32 cellular contexts compared by ENCODE assay signal in the genomic region with DNA sequence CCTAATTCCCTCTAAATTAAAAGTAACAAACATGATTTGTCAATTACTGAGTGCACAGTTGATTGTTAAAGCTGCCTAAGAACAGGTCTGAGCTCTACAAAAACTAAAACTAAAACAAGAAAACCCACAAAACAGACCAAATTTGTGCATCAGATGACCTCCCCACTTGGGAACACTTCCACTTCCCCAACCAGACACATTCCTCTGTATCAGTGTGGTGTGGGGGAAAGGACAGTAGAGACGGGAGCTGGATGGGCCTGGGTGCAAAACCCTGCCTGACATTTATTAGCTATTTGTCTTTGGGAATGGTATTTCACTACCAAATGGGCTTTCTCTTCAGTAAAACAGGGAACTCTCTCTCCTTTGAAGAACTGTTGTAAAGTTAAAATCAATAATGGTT. TPM values are rescaled to one million over a fixed set of nuclear protein-coding genes. Genes with fewer than 3 reads are reported as not detected.
DNase-seq lines count a peak whose midpoint lies in the region; ATAC-seq, FAIRE-seq and TF ChIP-seq lines count a peak whose summit lies in the region.
"Had no signal": no experiment of that assay in that cellular context is flagged by ENCODE, and none has a peak within 500 bp of the region (broad histone marks: within the 10 kb centered on the region; RNA-seq: fewer than 3 reads in every experiment).

No MANE protein-coding gene starts in this region.

- no peaks in the 10 kb centered on the region for H3K27me3 ChIP-seq in neural progenitor cell
- H3K27me3 ChIP-seq in MM.1S (replicated peaks; ENCODE audit: insufficient read depth, low read length) = no peaks in the 10 kb centered on the region
- H3K27me3 ChIP-seq: breast epithelium, gastrocnemius medialis, suprapubic skin had no signal

- H3K36me3 ChIP-seq in neural progenitor cell (no peaks in the 10 kb centered on the region), MM.1S (replicated peaks; ENCODE audit: insufficient read depth, low read length) (no peaks in the 10 kb centered on the region)
- H3K36me3 ChIP-seq: breast epithelium, gastrocnemius medialis, suprapubic skin had no signal

- peaks cover 43% of the 10 kb centered on the region for H3K36me3 Mint-ChIP-seq in activated CD4-positive, alpha-beta T cell treated with anti-CD3 and anti-CD28 coated beads, Interleukin-2, amount 10 ng/mL, durations not matched to agents 24 days and 14 days (ENCODE audit: low read depth)
- peaks cover 21% of the 10 kb centered on the region for H3K36me3 Mint-ChIP-seq in activated CD8-positive, alpha-beta T cell treated with anti-CD3 and anti-CD28 coated beads, Interleukin-2, amount 10 ng/mL, durations not matched to agents 7 days and 5 days (ENCODE audit: low read depth)
- H3K36me3 Mint-ChIP-seq in neural progenitor cell = no peaks in the 10 kb centered on the region
- H3K36me3 Mint-ChIP-seq: immature natural killer cell, naive B cell had no signal

- H3K9ac ChIP-seq in neural progenitor cell (no peak overlapping the region), MM.1S (ENCODE audit: low read length) (no peak overlapping the region)

- ATAC-seq in activated CD8-positive, alpha-beta T cell treated with anti-CD3 and anti-CD28 coated beads, Interleukin-2, amount 10 ng/mL, durations not matched to agents 7 days and 5 days = no peak
- ATAC-seq: A549; activated T-helper 17 cell treated with anti-CD3 and anti-CD28 coated beads, Interleukin-2, amount 50 U/mL, for 72 hours; gastrocnemius medialis; left lobe of liver had no signal

- CTCF ChIA-PET in activated CD8-positive, alpha-beta T cell treated with anti-CD3 and anti-CD28 coated beads, Interleukin-2, amount 10 ng/mL, durations not matched to agents 7 days and 5 days (lab: Charles Lee) = interaction anchor here (1.1 to 2.6 kb wide), 10 partner anchors 13 to 169 kb away, joined by 3 to 12 read pairs (median 4); partner anchors contain the start of gene STAT3

- intact Hi-C loops in activated CD4-positive, alpha-beta T cell treated with anti-CD3 and anti-CD28 coated beads, Interleukin-2, amount 10 ng/mL, durations not matched to agents 24 days and 14 days (cut with micrococcal nuclease) = no loop called here
- intact Hi-C loops in posterior cingulate gyrus (cut with DNase I) = no loop called here

- H3K4me2 ChIP-seq in neural progenitor cell = no peak overlapping the region
- H3K4me2 ChIP-seq in MM.1S (ENCODE audit: low read depth, low read length) = no peak overlapping the region
- H3K4me2 ChIP-seq: A549 had no signal

- H3K4me3 Mint-ChIP-seq in activated CD4-positive, alpha-beta T cell treated with anti-CD3 and anti-CD28 coated beads, Interleukin-2, amount 10 ng/mL, durations not matched to agents 24 days and 14 days = no peak overlapping the region
- no peak overlapping the region for H3K4me3 Mint-ChIP-seq in activated CD8-positive, alpha-beta T cell treated with anti-CD3 and anti-CD28 coated beads, Interleukin-2, amount 10 ng/mL, durations not matched to agents 7 days and 5 days
- H3K4me3 Mint-ChIP-seq in neural progenitor cell = no peak overlapping the region
- H3K4me3 Mint-ChIP-seq: activated T-helper 17 cell treated with anti-CD3 and anti-CD28 coated beads, Interleukin-2, amount 50 U/mL, for 72 hours; B cell had no signal

- peaks cover 87% of the 10 kb centered on the region for H3K79me2 ChIP-seq in neural progenitor cell (ENCODE audit: low read depth)
- H3K79me2 ChIP-seq in MM.1S (ENCODE audit: low read length) = peaks cover 15% of the 10 kb centered on the region

- H3K27ac ChIP-seq in neural progenitor cell (peak overlapping the region; percentile 57), MM.1S (ENCODE audit: low read length) (no peak overlapping the region)
- H3K27ac ChIP-seq: gastrocnemius medialis, suprapubic skin had no signal

- no peak for FAIRE-seq in GM12891 (lab: Jason Lieb, UNC)
- FAIRE-seq: A549, colon, small intestine, urothelium cell line had no signal

- H3K27ac Mint-ChIP-seq in activated CD4-positive, alpha-beta T cell treated with anti-CD3 and anti-CD28 coated beads, Interleukin-2, amount 10 ng/mL, durations not matched to agents 24 days and 14 days = peak overlapping the region; percentile 67
- H3K27ac Mint-ChIP-seq in activated CD8-positive, alpha-beta T cell treated with anti-CD3 and anti-CD28 coated beads, Interleukin-2, amount 10 ng/mL, durations not matched to agents 7 days and 5 days = peak overlapping the region; percentile 37
- H3K27ac Mint-ChIP-seq in neural progenitor cell = no peak overlapping the region
- H3K27ac Mint-ChIP-seq: activated T-helper 17 cell treated with anti-CD3 and anti-CD28 coated beads, Interleukin-2, amount 50 U/mL, for 72 hours; B cell had no signal

- peaks cover 12% of the 10 kb centered on the region for H3K9me3 Mint-ChIP-seq in activated CD4-positive, alpha-beta T cell treated with anti-CD3 and anti-CD28 coated beads, Interleukin-2, amount 10 ng/mL, durations not matched to agents 24 days and 14 days
- no peaks in the 10 kb centered on the region for H3K9me3 Mint-ChIP-seq in activated CD8-positive, alpha-beta T cell treated with anti-CD3 and anti-CD28 coated beads, Interleukin-2, amount 10 ng/mL, durations not matched to agents 7 days and 5 days (ENCODE audit: insufficient read depth)
- no peaks in the 10 kb centered on the region for H3K9me3 Mint-ChIP-seq in neural progenitor cell
- H3K9me3 Mint-ChIP-seq: activated T-helper 17 cell treated with anti-CD3 and anti-CD28 coated beads, Interleukin-2, amount 50 U/mL, for 72 hours; immature natural killer cell; naive B cell had no signal

- POLR2A ChIA-PET in activated CD8-positive, alpha-beta T cell treated with anti-CD3 and anti-CD28 coated beads, Interleukin-2, amount 10 ng/mL, durations not matched to agents 7 days and 5 days (lab: Charles Lee) = interaction anchor here (1.2 to 2.7 kb wide), 2 partner anchors 12 to 31 kb away, joined by 5 to 9 read pairs; partner anchors contain the start of gene STAT3

- TF ChIP-seq POLR2A in GM12891 (IDR thresholded peaks at IDR 0.05; ENCODE audit: low read depth, low read length) = no peak

- H3K9me3 ChIP-seq in neural progenitor cell (ENCODE audit: low read depth) (no peaks in the 10 kb centered on the region), MM.1S (replicated peaks; ENCODE audit: insufficient read depth, low read length) (no peaks in the 10 kb centered on the region)
- H3K9me3 ChIP-seq: A549, breast epithelium, gastrocnemius medialis, suprapubic skin had no signal

- H3K4me1 ChIP-seq in neural progenitor cell = peaks cover 5% of the 10 kb centered on the region
- no peaks in the 10 kb centered on the region for H3K4me1 ChIP-seq in MM.1S (ENCODE audit: low read length)

- H4K20me1 ChIP-seq in neural progenitor cell (ENCODE audit: low read depth) = peaks cover 23% of the 10 kb centered on the region
- no peaks in the 10 kb centered on the region for H4K20me1 ChIP-seq in MM.1S (ENCODE audit: insufficient read depth, low read length)

- no peak for DNase-seq in activated CD4-positive, alpha-beta T cell treated with anti-CD3 and anti-CD28 coated beads, Interleukin-2, amount 10 ng/mL, durations not matched to agents 24 days and 14 days
- no peak for DNase-seq in activated CD4-positive, alpha-beta T cell treated with anti-CD3 and anti-CD28 coated beads, Interleukin-2, amount 50 U/mL, for 1 hour
- no peak for DNase-seq in GM12891 (ENCODE audit: insufficient read length, low spot score)
- DNase-seq in activated CD8-positive, alpha-beta T cell treated with anti-CD3 and anti-CD28 coated beads, Interleukin-2, amount 10 ng/mL, durations not matched to agents 7 days and 5 days = no peak
- DNase-seq in neural progenitor cell (ENCODE audit: low spot score) = no peak
- DNase-seq in posterior cingulate gyrus = no peak
- DNase-seq in SKM-1 (lab: John Stamatoyannopoulos, UW; ENCODE audit: unreplicated experiment) = no peak
- DNase-seq in MM.1S = no peak
- DNase-seq: amniotic stem cell; DND-41; gastrocnemius medialis; H7; hippocampal formation; immature natural killer cell; naive B cell; NCI-H1092; NCI-H187 treated with DMSO at 0.1 percent for 48 hours; NCI-H69; occipital lobe; retina; RPMI8226; small intestine; stimulated activated CD4-positive, alpha-beta T cell treated with anti-CD3 and anti-CD28 coated beads, Interleukin-1b, Interleukin-23, amount 100 ng/mL, for 48 hours; T1000 had no signal

- H2AFZ ChIP-seq in neural progenitor cell (replicated peaks) (no peak overlapping the region), MM.1S (ENCODE audit: low read length) (no peak overlapping the region)

- H3K9me2 ChIP-seq in MM.1S (replicated peaks; ENCODE audit: insufficient read depth, low read length) = no peaks in the 10 kb centered on the region

- no peak overlapping the region for H3K4me3 ChIP-seq in neural progenitor cell
- no peak overlapping the region for H3K4me3 ChIP-seq in MM.1S (ENCODE audit: low read length)
- H3K4me3 ChIP-seq: A549, breast epithelium, gastrocnemius medialis, suprapubic skin had no signal

- TF ChIP-seq CTCF in neural progenitor cell (IDR thresholded peaks at IDR 0.05) (no peak), MM.1S (IDR thresholded peaks at IDR 0.05; ENCODE audit: low read length) (no peak)

- H3F3A ChIP-seq in neural progenitor cell (ENCODE audit: low read depth) = peaks cover 10% of the 10 kb centered on the region
- no peaks in the 10 kb centered on the region for H3F3A ChIP-seq in MM.1S (ENCODE audit: insufficient read depth, low read length)

- H3K27me3 Mint-ChIP-seq in activated CD4-positive, alpha-beta T cell treated with anti-CD3 and anti-CD28 coated beads, Interleukin-2, amount 10 ng/mL, durations not matched to agents 24 days and 14 days = no peaks in the 10 kb centered on the region
- no peaks in the 10 kb centered on the region for H3K27me3 Mint-ChIP-seq in activated CD8-positive, alpha-beta T cell treated with anti-CD3 and anti-CD28 coated beads, Interleukin-2, amount 10 ng/mL, durations not matched to agents 7 days and 5 days (ENCODE audit: low read depth)
- peaks cover 2% of the 10 kb centered on the region for H3K27me3 Mint-ChIP-seq in neural progenitor cell (ENCODE audit: insufficient read depth, low read depth)
- H3K27me3 Mint-ChIP-seq: activated T-helper 17 cell treated with anti-CD3 and anti-CD28 coated beads, Interleukin-2, amount 50 U/mL, for 72 hours; B cell; naive B cell had no signal

- H3K4me1 Mint-ChIP-seq in activated CD4-positive, alpha-beta T cell treated with anti-CD3 and anti-CD28 coated beads, Interleukin-2, amount 10 ng/mL, durations not matched to agents 24 days and 14 days = peaks cover 54% of the 10 kb centered on the region
- peaks cover 56% of the 10 kb centered on the region for H3K4me1 Mint-ChIP-seq in activated CD8-positive, alpha-beta T cell treated with anti-CD3 and anti-CD28 coated beads, Interleukin-2, amount 10 ng/mL, durations not matched to agents 7 days and 5 days (ENCODE audit: low read depth)
- H3K4me1 Mint-ChIP-seq in neural progenitor cell = peaks cover 22% of the 10 kb centered on the region

TF ChIP-seq in GM12891, 5 proteins besides CTCF, POLR2A, EP300 and RAD21 (continues in another document):
- TF ChIP-seq SPI1 (IDR thresholded peaks at IDR 0.05; ENCODE audit: low read depth, low read length) = peak; percentile 77

RNA-seq across cellular contexts. Expression of gene STAT3, which starts 29.8 kb away (rescaled TPM):
- 252 and 258 TPM in 2 replicates for total RNA-seq in activated CD4-positive, alpha-beta T cell treated with anti-CD3 and anti-CD28 coated beads, Interleukin-2, amount 10 ng/mL, durations not matched to agents 24 days and 14 days
- 47.8 TPM for polyA plus RNA-seq in GM12891 (2012; ENCODE audit: low read depth, missing spikeins)
- 100 to 1,000 TPM in 1 of 2 experiments, 10 to 100 TPM in 1; 94.7 to 101 TPM for total RNA-seq in activated CD8-positive, alpha-beta T cell treated with anti-CD3 and anti-CD28 coated beads, Interleukin-2, amount 10 ng/mL, durations not matched to agents 7 days and 5 days
- total RNA-seq in neural progenitor cell (ENCODE audit: low replicate concordance) = 54.9 and 56.2 TPM in 2 replicates
